In genomic region chr3:171326717-171327440, GRCh38 we compare ENCODE assay signal across 17 cellular contexts.
DNase-seq lines count a peak whose midpoint lies in the region; ATAC-seq and TF ChIP-seq lines count a peak whose summit lies in the region.
"Had no signal": no experiment of that assay in that cellular context is flagged by ENCODE, and none has a peak within 500 bp of the region (broad histone marks: within the 10 kb centered on the region; RNA-seq: fewer than 3 reads in every experiment).

No MANE protein-coding gene starts in this region.

- no peaks in the 10 kb centered on the region for H3K9me3 Mint-ChIP-seq in activated naive CD4-positive, alpha-beta T cell treated with anti-CD3 and anti-CD28 coated beads, Interleukin-2, amount 10 ng/mL, durations not matched to agents 7 days and 5 days
- no peaks in the 10 kb centered on the region for H3K9me3 Mint-ChIP-seq in activated naive CD4-positive, alpha-beta T cell treated with anti-CD3 and anti-CD28 coated beads, Interleukin-2, amount 50 U/mL, for 72 hours
- peaks cover 0 to 4% (median 0%) of the 10 kb centered on the region in 11 donors for H3K9me3 Mint-ChIP-seq in naive thymus-derived CD4-positive, alpha-beta T cell

- H3F3A ChIP-seq in PC-9 (ENCODE audit: insufficient read depth, low read depth) = peaks cover 19% of the 10 kb centered on the region

- H3K36me3 Mint-ChIP-seq in activated naive CD4-positive, alpha-beta T cell treated with anti-CD3 and anti-CD28 coated beads, Interleukin-2, amount 10 ng/mL, durations not matched to agents 7 days and 5 days = peaks cover 21% of the 10 kb centered on the region
- peaks cover 4 to 13% of the 10 kb centered on the region in 2 donors for H3K36me3 Mint-ChIP-seq in activated naive CD4-positive, alpha-beta T cell treated with anti-CD3 and anti-CD28 coated beads, Interleukin-2, amount 50 U/mL, for 72 hours
- peaks cover 0 to 14% (median 5%) of the 10 kb centered on the region in 5 donors for H3K36me3 Mint-ChIP-seq in naive thymus-derived CD4-positive, alpha-beta T cell

- POLR2A ChIA-PET in PC-9 (lab: Charles Lee; ENCODE audit: unreplicated experiment) = no interaction called here
- POLR2A ChIA-PET in naive thymus-derived CD4-positive, alpha-beta T cell (lab: Charles Lee) = no interaction called here

- H3K27ac ChIP-seq in PC-9 = peak overlapping the region; percentile 63
- no peak overlapping the region for H3K27ac ChIP-seq in naive thymus-derived CD4-positive, alpha-beta T cell (ENCODE audit: low read depth, low read length)
- H3K27ac ChIP-seq in effector memory CD4-positive, alpha-beta T cell (ENCODE audit: insufficient read depth, low read length, poor library complexity, severe bottlenecking) = no peak overlapping the region
- no peak overlapping the region for H3K27ac ChIP-seq in body of pancreas
- H3K27ac ChIP-seq: RWPE1, SJSA1 had no signal

- peaks cover 39% of the 10 kb centered on the region for H3K4me1 Mint-ChIP-seq in activated naive CD4-positive, alpha-beta T cell treated with anti-CD3 and anti-CD28 coated beads, Interleukin-2, amount 10 ng/mL, durations not matched to agents 7 days and 5 days
- H3K4me1 Mint-ChIP-seq in naive thymus-derived CD4-positive, alpha-beta T cell = peaks cover 19 to 87% (median 75%) of the 10 kb centered on the region in 7 donors

- H3K27me3 ChIP-seq in PC-9 (ENCODE audit: insufficient read depth, low read depth) (no peaks in the 10 kb centered on the region), MG63 (peaks cover 4% of the 10 kb centered on the region), body of pancreas (no peaks in the 10 kb centered on the region)
- H3K27me3 ChIP-seq in naive thymus-derived CD4-positive, alpha-beta T cell (ENCODE audit: control insufficient read depth in 2 of 2, insufficient read depth in 2 of 2, low read length in 2 of 2) = no peaks in the 10 kb centered on the region
- H3K27me3 ChIP-seq in effector memory CD4-positive, alpha-beta T cell (replicated peaks; ENCODE audit: control insufficient read depth, insufficient read depth, low read length, poor library complexity, severe bottlenecking) = no peaks in the 10 kb centered on the region
- H3K27me3 ChIP-seq: SJSA1 had no signal

- H3K79me2 ChIP-seq in PC-9 (ENCODE audit: low read depth) = 0 out of 2 replicates have a peak, but pooled peaks cover 9% of the 10 kb centered on the region

- H3K4me1 ChIP-seq in PC-9 (replicated peaks; ENCODE audit: insufficient read depth) (peaks cover 34% of the 10 kb centered on the region), body of pancreas (peaks cover 24% of the 10 kb centered on the region)
- peaks cover 12 to 17% of the 10 kb centered on the region in 2 donors for H3K4me1 ChIP-seq in naive thymus-derived CD4-positive, alpha-beta T cell (ENCODE audit: control insufficient read depth in 2 of 2, insufficient read depth in 2 of 2, low read length in 2 of 2)
- peaks cover 17% of the 10 kb centered on the region for H3K4me1 ChIP-seq in effector memory CD4-positive, alpha-beta T cell (ENCODE audit: control insufficient read depth, insufficient read depth, low read length, poor library complexity, severe bottlenecking)
- H3K4me1 ChIP-seq: SJSA1 had no signal

- DNase-seq in activated naive CD4-positive, alpha-beta T cell treated with anti-CD3 and anti-CD28 coated beads, Interleukin-2, amount 10 ng/mL, durations not matched to agents 7 days and 5 days = no peak
- no peak for DNase-seq in activated naive CD4-positive, alpha-beta T cell treated with anti-CD3 and anti-CD28 coated beads, Interleukin-2, amount 50 U/mL, for 72 hours (ENCODE audit: low spot score in 2 of 2)
- DNase-seq in PC-9 (peak in 1 of 2 experiments; percentile 77), MG63 (no peak), body of pancreas (no peak)
- no peak for DNase-seq in naive thymus-derived CD4-positive, alpha-beta T cell
- DNase-seq in effector memory CD4-positive, alpha-beta T cell = no peak
- DNase-seq: C1 segment of cervical spinal cord, DMS79, H7, NCI-H1436 treated with DMSO at 0.1 percent for 48 hours, NCI-H2081, NCI-H226, NCI-H526 had no signal

- intact Hi-C loops in PC-9 (cut with micrococcal nuclease; ENCODE audit: unreplicated experiment) = loop anchor here (2.0 kb wide), 1 partner anchor 26 kb away; no protein-coding TSS in a partner anchor
- intact Hi-C loops in naive thymus-derived CD4-positive, alpha-beta T cell (cut with micrococcal nuclease) = loop anchor here (5.0 to 10.0 kb wide), 2 partner anchors 208 to 235 kb away; no protein-coding TSS in a partner anchor
- intact Hi-C loops in body of pancreas (cut with DNase I) = no loop called here

- H4K20me1 ChIP-seq in PC-9 (ENCODE audit: insufficient read depth) = no peaks in the 10 kb centered on the region

- H3K9me3 ChIP-seq in PC-9 (ENCODE audit: insufficient read depth, low read depth) (no peaks in the 10 kb centered on the region), MG63 (no peaks in the 10 kb centered on the region), body of pancreas (no peaks in the 10 kb centered on the region)
- H3K9me3 ChIP-seq in naive thymus-derived CD4-positive, alpha-beta T cell (ENCODE audit: control insufficient read depth in 2 of 3, low read length in 3 of 3) = no peaks in the 10 kb centered on the region
- no peaks in the 10 kb centered on the region for H3K9me3 ChIP-seq in effector memory CD4-positive, alpha-beta T cell (ENCODE audit: control insufficient read depth, low read length)
- H3K9me3 ChIP-seq: SJSA1 had no signal

- TF ChIP-seq POLR2A in body of pancreas (IDR thresholded peaks at IDR 0.05) = no peak

- H3K4me3 Mint-ChIP-seq in activated naive CD4-positive, alpha-beta T cell treated with anti-CD3 and anti-CD28 coated beads, Interleukin-2, amount 10 ng/mL, durations not matched to agents 7 days and 5 days = no peak overlapping the region
- no peak overlapping the region for H3K4me3 Mint-ChIP-seq in naive thymus-derived CD4-positive, alpha-beta T cell

- CTCF ChIA-PET in activated naive CD4-positive, alpha-beta T cell treated with anti-CD3 and anti-CD28 coated beads, Interleukin-2, amount 10 ng/mL, durations not matched to agents 7 days and 5 days (lab: Charles Lee) = interaction anchor here (0.6 to 1.1 kb wide), 3 partner anchors 16 to 116 kb away, joined by 3 read pairs; no protein-coding TSS in a partner anchor
- CTCF ChIA-PET in PC-9 (lab: Charles Lee) = interaction anchor here (0.7 kb wide), 1 partner anchor 10 kb away, joined by 3 read pairs; no protein-coding TSS in a partner anchor
- CTCF ChIA-PET in naive thymus-derived CD4-positive, alpha-beta T cell (lab: Charles Lee) = interaction anchor here (0.9 to 1.0 kb wide), 2 partner anchors 12 to 239 kb away, joined by 3 to 4 read pairs; no protein-coding TSS in a partner anchor

- H3K36me3 ChIP-seq in PC-9 (ENCODE audit: low read depth) (0 out of 2 replicates have a peak, but pooled peaks cover 4% of the 10 kb centered on the region), MG63 (no peaks in the 10 kb centered on the region), body of pancreas (replicated peaks in 1 of 2; ENCODE audit: insufficient read depth in 1 of 2, low read depth in 2 of 2) (no peaks in the 10 kb centered on the region)
- H3K36me3 ChIP-seq in naive thymus-derived CD4-positive, alpha-beta T cell (ENCODE audit: control insufficient read depth in 2 of 3, insufficient read depth in 3 of 3, low read length in 3 of 3) = no peaks in the 10 kb centered on the region
- H3K36me3 ChIP-seq in effector memory CD4-positive, alpha-beta T cell (ENCODE audit: control insufficient read depth, insufficient read depth, low read length) = no peaks in the 10 kb centered on the region
- H3K36me3 ChIP-seq: SJSA1 had no signal

- H2AFZ ChIP-seq in PC-9 = no peak overlapping the region

- H3K4me3 ChIP-seq in PC-9 = no peak overlapping the region
- no peak overlapping the region for H3K4me3 ChIP-seq in naive thymus-derived CD4-positive, alpha-beta T cell (ENCODE audit: low read length)
- no peak overlapping the region for H3K4me3 ChIP-seq in effector memory CD4-positive, alpha-beta T cell (ENCODE audit: insufficient read depth, low read depth, low read length, poor library complexity, severe bottlenecking)
- no peak overlapping the region for H3K4me3 ChIP-seq in MG63
- no peak overlapping the region for H3K4me3 ChIP-seq in body of pancreas
- H3K4me3 ChIP-seq: SJSA1 had no signal

- no peak for ATAC-seq in activated naive CD4-positive, alpha-beta T cell treated with anti-CD3 and anti-CD28 coated beads, Interleukin-2, amount 50 U/mL, for 72 hours
- ATAC-seq in naive thymus-derived CD4-positive, alpha-beta T cell = no peak
- ATAC-seq in body of pancreas (no peak), HG03432 (IDR thresholded peaks at IDR 0.05; ENCODE audit: unreplicated experiment) (no peak)

- TF ChIP-seq CTCF in PC-9 (conservative IDR thresholded peaks at IDR 0.05) (no peak), body of pancreas (IDR thresholded peaks at IDR 0.05) (no peak)

- no TSS peak for BruUV-seq in PC-9 (replicated peaks; lab: Mats Ljungman, UMichigan)

- peak overlapping the region; percentile 21 for H3K4me2 ChIP-seq in PC-9

- H3K9me2 ChIP-seq in PC-9 (ENCODE audit: insufficient read depth) = no peaks in the 10 kb centered on the region; the same call in 1 of the 2 replicates

- no peaks in the 10 kb centered on the region for H3K27me3 Mint-ChIP-seq in activated naive CD4-positive, alpha-beta T cell treated with anti-CD3 and anti-CD28 coated beads, Interleukin-2, amount 10 ng/mL, durations not matched to agents 7 days and 5 days
- no peaks in the 10 kb centered on the region for H3K27me3 Mint-ChIP-seq in naive thymus-derived CD4-positive, alpha-beta T cell

- peak overlapping the region; percentile 37 for H3K27ac Mint-ChIP-seq in activated naive CD4-positive, alpha-beta T cell treated with anti-CD3 and anti-CD28 coated beads, Interleukin-2, amount 10 ng/mL, durations not matched to agents 7 days and 5 days
- no peak overlapping the region for H3K27ac Mint-ChIP-seq in activated naive CD4-positive, alpha-beta T cell treated with anti-CD3 and anti-CD28 coated beads, Interleukin-2, amount 50 U/mL, for 72 hours
- H3K27ac Mint-ChIP-seq in naive thymus-derived CD4-positive, alpha-beta T cell = peak overlapping the region in 5 of 9 donors; percentile 32 to 46 (median 38)

- 86 to 100% methylated on average over 1 of the region's 1 CpG for WGBS in body of pancreas, 2 donors

Comparison
In these comparisons a context has a peak if more than half of its experiments do, and no peak if none do; other contexts are left out.
1. H3K27ac Mint-ChIP-seq: peak in activated naive CD4-positive, alpha-beta T cell treated with anti-CD3 and anti-CD28 coated beads, Interleukin-2, amount 10 ng/mL, durations not matched to agents 7 days and 5 days (single experiment) and naive thymus-derived CD4-positive, alpha-beta T cell (5 of 9); none in activated naive CD4-positive, alpha-beta T cell treated with anti-CD3 and anti-CD28 coated beads, Interleukin-2, amount 50 U/mL, for 72 hours (0 of 2).